In genomic region chr6:170031096-170031471, GRCh38 we compare ENCODE assay signal across 10 cellular contexts.
DNase-seq lines count a peak whose midpoint lies in the region; ATAC-seq, FAIRE-seq and TF ChIP-seq lines count a peak whose summit lies in the region.
"Had no signal": no experiment of that assay in that cellular context is flagged by ENCODE, and none has a peak within 500 bp of the region (broad histone marks: within the 10 kb centered on the region; RNA-seq: fewer than 3 reads in every experiment).

No MANE protein-coding gene starts in this region.

- ATAC-seq in left ventricle myocardium superior = no peak
- ATAC-seq in Right ventricle myocardium inferior = no peak
- peak; percentile 67 for ATAC-seq in PC-3
- ATAC-seq in HepG2 = peak; percentile 45
- ATAC-seq in GM18870 (IDR thresholded peaks at IDR 0.05; ENCODE audit: unreplicated experiment) = no peak

- FAIRE-seq in HepG2 (lab: Jason Lieb, UNC) = no peak
- FAIRE-seq in small intestine (lab: Jason Lieb, UNC) = no peak

- TF ChIP-seq POLR2A in HepG2 (IDR thresholded peaks at IDR 0.05; ENCODE audit: insufficient read depth in 1 of 2, low read depth in 2 of 2, low read length in 2 of 2) = no peak

- no peak for TF ChIP-seq EP300 in HepG2 (IDR thresholded peaks at IDR 0.05; ENCODE audit: low read depth in 2 of 2, low read length in 2 of 2)
- TF ChIP-seq EP300 in HepG2 (CRISPR knock-in tag; IDR thresholded peaks at IDR 0.05; ENCODE audit: borderline replicate concordance) = no peak

- H3K4me2 ChIP-seq in PC-3 (ENCODE audit: low read length) = peak overlapping the region; percentile 67
- no peak overlapping the region for H3K4me2 ChIP-seq in HepG2 (ENCODE audit: low read depth, low read length)

- H3K27me3 ChIP-seq in PC-3 (ENCODE audit: low read length) (no peaks in the 10 kb centered on the region), HepG2 (ENCODE audit: control insufficient read depth in 1 of 2, insufficient read depth in 2 of 2, low read length in 2 of 2) (peaks cover 9 to 45% of the 10 kb centered on the region in 2 experiments; a peak in 4 of 5 replicates), small intestine (ENCODE audit: control insufficient read depth in 2 of 2, insufficient read depth in 2 of 2, low read length in 2 of 2) (no peaks in the 10 kb centered on the region)

- CTCF ChIA-PET in PC-3 (lab: Charles Lee) = interaction anchor here (0.6 kb wide), 1 partner anchor 154 kb away, joined by 5 read pairs; no protein-coding TSS in a partner anchor
- CTCF ChIA-PET in HepG2 (lab: Yijun Ruan, JAX; ENCODE audit: low intra/inter-chr PET ratio, low total read pairs) = no interaction called here

- H3K79me2 ChIP-seq in PC-3 (ENCODE audit: low read length) (no peaks in the 10 kb centered on the region), HepG2 (ENCODE audit: insufficient read depth, low read length) (no peaks in the 10 kb centered on the region)

- in situ Hi-C loops in HepG2 (cut with HindIII; ENCODE audit: extremely low pct_ligation_motif_present, low pct_unique_long_range_greater_than_20kb) = no loop called here

- H3K36me3 ChIP-seq in PC-3 (ENCODE audit: low read depth, low read length) (no peaks in the 10 kb centered on the region), HepG2 (replicated peaks in 1 of 2; ENCODE audit: control insufficient read depth in 1 of 2, insufficient read depth in 2 of 2, low read length in 2 of 2) (no peaks in the 10 kb centered on the region), small intestine (ENCODE audit: control insufficient read depth in 2 of 2, insufficient read depth in 2 of 2, low read length in 2 of 2) (no peaks in the 10 kb centered on the region)

- H3K9me3 ChIP-seq in PC-3 (ENCODE audit: low read length) (no peaks in the 10 kb centered on the region), HepG2 (ENCODE audit: low read length) (peaks cover 6% of the 10 kb centered on the region; the same call in 1 of the 2 replicates), small intestine (ENCODE audit: control insufficient read depth, low read depth) (no peaks in the 10 kb centered on the region)

- H3K27ac ChIP-seq in PC-3 (ENCODE audit: low read length) (peak overlapping the region; percentile 74), HepG2 (ENCODE audit: extremely low read length, insufficient read depth, low read length) (no peak overlapping the region), small intestine (ENCODE audit: low read depth in 1 of 2, low read length in 1 of 2) (peak overlapping the region in 1 of 2 donors; percentile 15)

- DNase-seq in left ventricle myocardium superior (peak; percentile 13), Right ventricle myocardium inferior (ENCODE audit: missing footprints) (no peak), PC-3 (peak; percentile 77), HepG2 (ENCODE audit: low spot score) (no peak), D341Med (ENCODE audit: low spot score) (no peak), small intestine (no peak), SW 1271 (lab: John Stamatoyannopoulos, UW) (no peak)
- DNase-seq: activated CD4-positive, alpha-beta T cell treated with anti-CD3 and anti-CD28 coated beads, Interleukin-2, amount 10 ng/mL, durations not matched to agents 24 days and 14 days; NCI-H1930 had no signal

- H2AFZ ChIP-seq in PC-3 (ENCODE audit: low read length) (no peak overlapping the region), HepG2 (ENCODE audit: low read length) (no peak overlapping the region)

- WGBS in HepG2 (ENCODE audit: low lambda C conversion rate) = 31% methylated on average over 7 of the region's 13 CpGs
- WGBS in small intestine, 3 donors = 44 to 68% (median 57%) methylated on average over 13 of the region's 13 CpGs

- H3K9me2 ChIP-seq in PC-3 (replicated peaks; ENCODE audit: low read length) = no peaks in the 10 kb centered on the region

- H3F3A ChIP-seq in PC-3 (ENCODE audit: low read length, unreplicated experiment) = no peaks in the 10 kb centered on the region

- no peak for TF ChIP-seq RAD21 in HepG2 (CRISPR knock-in tag; IDR thresholded peaks at IDR 0.05)

- H3K9ac ChIP-seq in PC-3 (ENCODE audit: low read length) = no peak overlapping the region
- H3K9ac ChIP-seq in HepG2 (ENCODE audit: insufficient read depth, low read depth, low read length) = no peak overlapping the region

- TF ChIP-seq CTCF in PC-3 (conservative IDR thresholded peaks at IDR 0.05; ENCODE audit: low read depth, low read length) (no peak), HepG2 (CRISPR knock-in tag; IDR thresholded peaks at IDR 0.05) (no peak)

- H3K4me1 ChIP-seq in PC-3 (ENCODE audit: insufficient read depth, low read length) = peaks cover 34% of the 10 kb centered on the region
- no peaks in the 10 kb centered on the region for H3K4me1 ChIP-seq in HepG2 (ENCODE audit: insufficient read depth, low read length)
- peaks cover 2 to 5% of the 10 kb centered on the region in 2 donors for H3K4me1 ChIP-seq in small intestine (ENCODE audit: control insufficient read depth in 2 of 2, insufficient read depth in 1 of 2, low read depth in 1 of 2, low read length in 1 of 2)

- H3K4me3 ChIP-seq in PC-3 (ENCODE audit: low read length) (no peak overlapping the region; the same call in 1 of the 2 replicates), HepG2 (replicated peaks in 1 of 3; ENCODE audit: insufficient read depth in 1 of 3, low read depth in 2 of 3, low read length in 3 of 3) (no peak overlapping the region), small intestine (ENCODE audit: low read depth in 1 of 2, low read length in 2 of 2) (no peak overlapping the region)

- H4K20me1 ChIP-seq in PC-3 (ENCODE audit: low read length) (no peaks in the 10 kb centered on the region), HepG2 (ENCODE audit: insufficient read depth, low read length) (no peaks in the 10 kb centered on the region)

- BruUV-seq in PC-3 (replicated peaks; lab: Mats Ljungman, UMichigan) (no TSS peak), HepG2 (replicated peaks; lab: Mats Ljungman, UMichigan) (no TSS peak)

- POLR2A ChIA-PET in PC-3 (lab: Charles Lee; ENCODE audit: unreplicated experiment) (no interaction called here), HepG2 (lab: Yijun Ruan, JAX) (no interaction called here)

- intact Hi-C loops in left ventricle myocardium superior (cut with micrococcal nuclease) = no loop called here
- intact Hi-C loops in Right ventricle myocardium inferior (cut with DNase I) = no loop called here
- intact Hi-C loops in PC-3 (cut with micrococcal nuclease) = no loop called here
- intact Hi-C loops in HepG2 (cut with micrococcal nuclease; ENCODE audit: unreplicated experiment) = no loop called here

TF ChIP-seq in HepG2, 621 proteins besides CTCF, POLR2A, EP300 and RAD21:
- TF ChIP-seq GFI1 (CRISPR knock-in tag; IDR thresholded peaks at IDR 0.05; ENCODE audit: borderline replicate concordance) (peak; percentile 46; the same call in 1 of the 2 replicates), ZFP36L1 (CRISPR knock-in tag; IDR thresholded peaks at IDR 0.05) (no peak), FOXA3 (CRISPR knock-in tag; IDR thresholded peaks at IDR 0.05) (0 out of 2 replicates have a peak, but pooled peaks have one; percentile 12)
TF ChIP-seq in HepG2: peak in this region for 2.

Comparison
In these comparisons a context has a peak if more than half of its experiments do, and no peak if none do; other contexts are left out.
1. DNase-seq: peak in left ventricle myocardium superior (single experiment) and PC-3 (single experiment); none in Right ventricle myocardium inferior (single experiment), HepG2 (single experiment), D341Med (single experiment), small intestine (single experiment) and SW 1271 (0 of 2).
2. ATAC-seq: peak in PC-3 (single experiment) and HepG2 (single experiment); none in left ventricle myocardium superior (single experiment), Right ventricle myocardium inferior (single experiment) and GM18870 (single experiment).